ENCODE assay signal across 1 cellular context in the genomic region with DNA sequence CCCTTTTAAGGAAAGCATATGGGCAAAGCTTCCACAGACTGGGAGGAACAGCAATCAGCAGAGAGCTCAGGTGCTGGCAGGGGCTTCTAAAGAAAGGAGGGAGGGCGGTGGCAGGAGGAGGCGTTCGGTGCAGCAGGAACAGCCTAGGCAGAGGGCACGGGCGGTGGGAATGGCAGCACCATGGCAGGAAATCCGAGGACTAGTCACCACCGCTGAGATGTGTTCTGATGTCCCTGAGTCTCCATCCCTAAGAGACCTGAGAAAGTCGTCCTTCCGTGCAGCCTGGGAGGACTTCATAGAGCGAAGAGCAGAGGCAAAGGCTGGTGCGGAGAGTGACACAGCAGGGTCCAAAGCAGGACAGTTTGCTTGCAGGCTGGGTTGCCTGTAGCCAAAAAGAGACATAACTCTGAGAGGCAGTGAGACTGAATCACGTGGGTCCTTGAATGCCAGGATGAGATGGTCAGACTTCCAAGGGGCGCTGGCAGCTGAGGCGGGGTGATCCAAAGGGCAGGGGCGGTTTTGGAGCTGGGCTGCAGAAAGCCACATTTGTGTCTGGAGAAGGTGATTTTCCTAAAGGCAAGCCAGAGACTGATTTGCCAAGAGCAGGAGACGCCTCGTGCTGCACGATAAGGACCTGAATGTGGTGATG.
TF ChIP-seq lines count a peak whose summit lies in the region.

No MANE protein-coding gene starts in this region.

TF ChIP-seq in HepG2, 621 proteins besides CTCF, POLR2A, EP300 and RAD21 (continued from another document and continues in another):
- TF ChIP-seq, protein P1, sequence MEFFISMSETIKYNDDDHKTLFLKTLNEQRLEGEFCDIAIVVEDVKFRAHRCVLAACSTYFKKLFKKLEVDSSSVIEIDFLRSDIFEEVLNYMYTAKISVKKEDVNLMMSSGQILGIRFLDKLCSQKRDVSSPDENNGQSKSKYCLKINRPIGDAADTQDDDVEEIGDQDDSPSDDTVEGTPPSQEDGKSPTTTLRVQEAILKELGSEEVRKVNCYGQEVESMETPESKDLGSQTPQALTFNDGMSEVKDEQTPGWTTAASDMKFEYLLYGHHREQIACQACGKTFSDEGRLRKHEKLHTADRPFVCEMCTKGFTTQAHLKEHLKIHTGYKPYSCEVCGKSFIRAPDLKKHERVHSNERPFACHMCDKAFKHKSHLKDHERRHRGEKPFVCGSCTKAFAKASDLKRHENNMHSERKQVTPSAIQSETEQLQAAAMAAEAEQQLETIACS (CRISPR knock-in tag; IDR thresholded peaks at IDR 0.05), result no peak
- TF ChIP-seq CHD2 (IDR thresholded peaks at IDR 0.05; ENCODE audit: low read depth, low read length), result no peak
- no peak for TF ChIP-seq NFYC (CRISPR knock-in tag; IDR thresholded peaks at IDR 0.05)
- TF ChIP-seq, protein P2, sequence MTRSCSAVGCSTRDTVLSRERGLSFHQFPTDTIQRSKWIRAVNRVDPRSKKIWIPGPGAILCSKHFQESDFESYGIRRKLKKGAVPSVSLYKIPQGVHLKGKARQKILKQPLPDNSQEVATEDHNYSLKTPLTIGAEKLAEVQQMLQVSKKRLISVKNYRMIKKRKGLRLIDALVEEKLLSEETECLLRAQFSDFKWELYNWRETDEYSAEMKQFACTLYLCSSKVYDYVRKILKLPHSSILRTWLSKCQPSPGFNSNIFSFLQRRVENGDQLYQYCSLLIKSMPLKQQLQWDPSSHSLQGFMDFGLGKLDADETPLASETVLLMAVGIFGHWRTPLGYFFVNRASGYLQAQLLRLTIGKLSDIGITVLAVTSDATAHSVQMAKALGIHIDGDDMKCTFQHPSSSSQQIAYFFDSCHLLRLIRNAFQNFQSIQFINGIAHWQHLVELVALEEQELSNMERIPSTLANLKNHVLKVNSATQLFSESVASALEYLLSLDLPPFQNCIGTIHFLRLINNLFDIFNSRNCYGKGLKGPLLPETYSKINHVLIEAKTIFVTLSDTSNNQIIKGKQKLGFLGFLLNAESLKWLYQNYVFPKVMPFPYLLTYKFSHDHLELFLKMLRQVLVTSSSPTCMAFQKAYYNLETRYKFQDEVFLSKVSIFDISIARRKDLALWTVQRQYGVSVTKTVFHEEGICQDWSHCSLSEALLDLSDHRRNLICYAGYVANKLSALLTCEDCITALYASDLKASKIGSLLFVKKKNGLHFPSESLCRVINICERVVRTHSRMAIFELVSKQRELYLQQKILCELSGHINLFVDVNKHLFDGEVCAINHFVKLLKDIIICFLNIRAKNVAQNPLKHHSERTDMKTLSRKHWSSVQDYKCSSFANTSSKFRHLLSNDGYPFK (CRISPR knock-in tag; IDR thresholded peaks at IDR 0.05; ENCODE audit: borderline replicate concordance), result peak; percentile 42; the same call in 1 of the 2 replicates
- no peak for TF ChIP-seq ZFP36 (IDR thresholded peaks at IDR 0.05; ENCODE audit: borderline replicate concordance, low read depth, low read length, partially characterized antibody)
- TF ChIP-seq, protein P3, sequence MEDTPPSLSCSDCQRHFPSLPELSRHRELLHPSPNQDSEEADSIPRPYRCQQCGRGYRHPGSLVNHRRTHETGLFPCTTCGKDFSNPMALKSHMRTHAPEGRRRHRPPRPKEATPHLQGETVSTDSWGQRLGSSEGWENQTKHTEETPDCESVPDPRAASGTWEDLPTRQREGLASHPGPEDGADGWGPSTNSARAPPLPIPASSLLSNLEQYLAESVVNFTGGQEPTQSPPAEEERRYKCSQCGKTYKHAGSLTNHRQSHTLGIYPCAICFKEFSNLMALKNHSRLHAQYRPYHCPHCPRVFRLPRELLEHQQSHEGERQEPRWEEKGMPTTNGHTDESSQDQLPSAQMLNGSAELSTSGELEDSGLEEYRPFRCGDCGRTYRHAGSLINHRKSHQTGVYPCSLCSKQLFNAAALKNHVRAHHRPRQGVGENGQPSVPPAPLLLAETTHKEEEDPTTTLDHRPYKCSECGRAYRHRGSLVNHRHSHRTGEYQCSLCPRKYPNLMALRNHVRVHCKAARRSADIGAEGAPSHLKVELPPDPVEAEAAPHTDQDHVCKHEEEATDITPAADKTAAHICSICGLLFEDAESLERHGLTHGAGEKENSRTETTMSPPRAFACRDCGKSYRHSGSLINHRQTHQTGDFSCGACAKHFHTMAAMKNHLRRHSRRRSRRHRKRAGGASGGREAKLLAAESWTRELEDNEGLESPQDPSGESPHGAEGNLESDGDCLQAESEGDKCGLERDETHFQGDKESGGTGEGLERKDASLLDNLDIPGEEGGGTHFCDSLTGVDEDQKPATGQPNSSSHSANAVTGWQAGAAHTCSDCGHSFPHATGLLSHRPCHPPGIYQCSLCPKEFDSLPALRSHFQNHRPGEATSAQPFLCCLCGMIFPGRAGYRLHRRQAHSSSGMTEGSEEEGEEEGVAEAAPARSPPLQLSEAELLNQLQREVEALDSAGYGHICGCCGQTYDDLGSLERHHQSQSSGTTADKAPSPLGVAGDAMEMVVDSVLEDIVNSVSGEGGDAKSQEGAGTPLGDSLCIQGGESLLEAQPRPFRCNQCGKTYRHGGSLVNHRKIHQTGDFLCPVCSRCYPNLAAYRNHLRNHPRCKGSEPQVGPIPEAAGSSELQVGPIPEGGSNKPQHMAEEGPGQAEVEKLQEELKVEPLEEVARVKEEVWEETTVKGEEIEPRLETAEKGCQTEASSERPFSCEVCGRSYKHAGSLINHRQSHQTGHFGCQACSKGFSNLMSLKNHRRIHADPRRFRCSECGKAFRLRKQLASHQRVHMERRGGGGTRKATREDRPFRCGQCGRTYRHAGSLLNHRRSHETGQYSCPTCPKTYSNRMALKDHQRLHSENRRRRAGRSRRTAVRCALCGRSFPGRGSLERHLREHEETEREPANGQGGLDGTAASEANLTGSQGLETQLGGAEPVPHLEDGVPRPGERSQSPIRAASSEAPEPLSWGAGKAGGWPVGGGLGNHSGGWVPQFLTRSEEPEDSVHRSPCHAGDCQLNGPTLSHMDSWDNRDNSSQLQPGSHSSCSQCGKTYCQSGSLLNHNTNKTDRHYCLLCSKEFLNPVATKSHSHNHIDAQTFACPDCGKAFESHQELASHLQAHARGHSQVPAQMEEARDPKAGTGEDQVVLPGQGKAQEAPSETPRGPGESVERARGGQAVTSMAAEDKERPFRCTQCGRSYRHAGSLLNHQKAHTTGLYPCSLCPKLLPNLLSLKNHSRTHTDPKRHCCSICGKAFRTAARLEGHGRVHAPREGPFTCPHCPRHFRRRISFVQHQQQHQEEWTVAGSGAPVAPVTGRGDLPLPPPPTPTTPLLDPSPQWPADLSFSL (CRISPR knock-in tag; IDR thresholded peaks at IDR 0.05), result no peak
- peak; percentile 86 for TF ChIP-seq ZNF263 (CRISPR knock-in tag; IDR thresholded peaks at IDR 0.05)
- TF ChIP-seq, protein P4, sequence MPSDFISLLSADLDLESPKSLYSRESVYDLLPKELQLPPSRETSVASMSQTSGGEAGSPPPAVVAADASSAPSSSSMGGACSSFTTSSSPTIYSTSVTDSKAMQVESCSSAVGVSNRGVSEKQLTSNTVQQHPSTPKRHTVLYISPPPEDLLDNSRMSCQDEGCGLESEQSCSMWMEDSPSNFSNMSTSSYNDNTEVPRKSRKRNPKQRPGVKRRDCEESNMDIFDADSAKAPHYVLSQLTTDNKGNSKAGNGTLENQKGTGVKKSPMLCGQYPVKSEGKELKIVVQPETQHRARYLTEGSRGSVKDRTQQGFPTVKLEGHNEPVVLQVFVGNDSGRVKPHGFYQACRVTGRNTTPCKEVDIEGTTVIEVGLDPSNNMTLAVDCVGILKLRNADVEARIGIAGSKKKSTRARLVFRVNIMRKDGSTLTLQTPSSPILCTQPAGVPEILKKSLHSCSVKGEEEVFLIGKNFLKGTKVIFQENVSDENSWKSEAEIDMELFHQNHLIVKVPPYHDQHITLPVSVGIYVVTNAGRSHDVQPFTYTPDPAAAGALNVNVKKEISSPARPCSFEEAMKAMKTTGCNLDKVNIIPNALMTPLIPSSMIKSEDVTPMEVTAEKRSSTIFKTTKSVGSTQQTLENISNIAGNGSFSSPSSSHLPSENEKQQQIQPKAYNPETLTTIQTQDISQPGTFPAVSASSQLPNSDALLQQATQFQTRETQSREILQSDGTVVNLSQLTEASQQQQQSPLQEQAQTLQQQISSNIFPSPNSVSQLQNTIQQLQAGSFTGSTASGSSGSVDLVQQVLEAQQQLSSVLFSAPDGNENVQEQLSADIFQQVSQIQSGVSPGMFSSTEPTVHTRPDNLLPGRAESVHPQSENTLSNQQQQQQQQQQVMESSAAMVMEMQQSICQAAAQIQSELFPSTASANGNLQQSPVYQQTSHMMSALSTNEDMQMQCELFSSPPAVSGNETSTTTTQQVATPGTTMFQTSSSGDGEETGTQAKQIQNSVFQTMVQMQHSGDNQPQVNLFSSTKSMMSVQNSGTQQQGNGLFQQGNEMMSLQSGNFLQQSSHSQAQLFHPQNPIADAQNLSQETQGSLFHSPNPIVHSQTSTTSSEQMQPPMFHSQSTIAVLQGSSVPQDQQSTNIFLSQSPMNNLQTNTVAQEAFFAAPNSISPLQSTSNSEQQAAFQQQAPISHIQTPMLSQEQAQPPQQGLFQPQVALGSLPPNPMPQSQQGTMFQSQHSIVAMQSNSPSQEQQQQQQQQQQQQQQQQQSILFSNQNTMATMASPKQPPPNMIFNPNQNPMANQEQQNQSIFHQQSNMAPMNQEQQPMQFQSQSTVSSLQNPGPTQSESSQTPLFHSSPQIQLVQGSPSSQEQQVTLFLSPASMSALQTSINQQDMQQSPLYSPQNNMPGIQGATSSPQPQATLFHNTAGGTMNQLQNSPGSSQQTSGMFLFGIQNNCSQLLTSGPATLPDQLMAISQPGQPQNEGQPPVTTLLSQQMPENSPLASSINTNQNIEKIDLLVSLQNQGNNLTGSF (CRISPR knock-in tag; IDR thresholded peaks at IDR 0.05), result no peak
- TF ChIP-seq, protein P5, sequence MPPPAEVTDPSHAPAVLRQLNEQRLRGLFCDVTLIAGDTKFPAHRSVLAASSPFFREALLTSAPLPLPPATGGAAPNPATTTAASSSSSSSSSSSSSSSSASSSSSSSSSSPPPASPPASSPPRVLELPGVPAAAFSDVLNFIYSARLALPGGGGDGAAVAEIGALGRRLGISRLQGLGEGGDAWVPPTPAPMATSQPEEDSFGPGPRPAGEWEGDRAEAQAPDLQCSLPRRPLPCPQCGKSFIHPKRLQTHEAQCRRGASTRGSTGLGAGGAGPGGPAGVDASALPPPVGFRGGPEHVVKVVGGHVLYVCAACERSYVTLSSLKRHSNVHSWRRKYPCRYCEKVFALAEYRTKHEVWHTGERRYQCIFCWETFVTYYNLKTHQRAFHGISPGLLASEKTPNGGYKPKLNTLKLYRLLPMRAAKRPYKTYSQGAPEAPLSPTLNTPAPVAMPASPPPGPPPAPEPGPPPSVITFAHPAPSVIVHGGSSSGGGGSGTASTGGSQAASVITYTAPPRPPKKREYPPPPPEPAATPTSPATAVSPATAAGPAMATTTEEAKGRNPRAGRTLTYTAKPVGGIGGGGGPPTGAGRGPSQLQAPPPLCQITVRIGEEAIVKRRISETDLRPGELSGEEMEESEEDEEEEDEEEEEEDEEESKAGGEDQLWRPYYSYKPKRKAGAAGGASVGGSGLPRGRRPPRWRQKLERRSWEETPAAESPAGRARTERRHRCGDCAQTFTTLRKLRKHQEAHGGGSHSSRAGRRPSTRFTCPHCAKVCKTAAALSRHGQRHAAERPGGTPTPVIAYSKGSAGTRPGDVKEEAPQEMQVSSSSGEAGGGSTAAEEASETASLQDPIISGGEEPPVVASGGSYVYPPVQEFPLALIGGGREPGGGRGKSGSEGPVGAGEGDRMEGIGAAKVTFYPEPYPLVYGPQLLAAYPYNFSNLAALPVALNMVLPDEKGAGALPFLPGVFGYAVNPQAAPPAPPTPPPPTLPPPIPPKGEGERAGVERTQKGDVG (CRISPR knock-in tag; IDR thresholded peaks at IDR 0.05; ENCODE audit: borderline replicate concordance), result 0 out of 2 replicates have a peak, but pooled peaks have one; percentile 79
- no peak for TF ChIP-seq ZNF430 (CRISPR knock-in tag; IDR thresholded peaks at IDR 0.05)
- no peak for TF ChIP-seq ZNF235 (CRISPR knock-in tag; IDR thresholded peaks at IDR 0.05; ENCODE audit: borderline replicate concordance)
- TF ChIP-seq, protein P6, sequence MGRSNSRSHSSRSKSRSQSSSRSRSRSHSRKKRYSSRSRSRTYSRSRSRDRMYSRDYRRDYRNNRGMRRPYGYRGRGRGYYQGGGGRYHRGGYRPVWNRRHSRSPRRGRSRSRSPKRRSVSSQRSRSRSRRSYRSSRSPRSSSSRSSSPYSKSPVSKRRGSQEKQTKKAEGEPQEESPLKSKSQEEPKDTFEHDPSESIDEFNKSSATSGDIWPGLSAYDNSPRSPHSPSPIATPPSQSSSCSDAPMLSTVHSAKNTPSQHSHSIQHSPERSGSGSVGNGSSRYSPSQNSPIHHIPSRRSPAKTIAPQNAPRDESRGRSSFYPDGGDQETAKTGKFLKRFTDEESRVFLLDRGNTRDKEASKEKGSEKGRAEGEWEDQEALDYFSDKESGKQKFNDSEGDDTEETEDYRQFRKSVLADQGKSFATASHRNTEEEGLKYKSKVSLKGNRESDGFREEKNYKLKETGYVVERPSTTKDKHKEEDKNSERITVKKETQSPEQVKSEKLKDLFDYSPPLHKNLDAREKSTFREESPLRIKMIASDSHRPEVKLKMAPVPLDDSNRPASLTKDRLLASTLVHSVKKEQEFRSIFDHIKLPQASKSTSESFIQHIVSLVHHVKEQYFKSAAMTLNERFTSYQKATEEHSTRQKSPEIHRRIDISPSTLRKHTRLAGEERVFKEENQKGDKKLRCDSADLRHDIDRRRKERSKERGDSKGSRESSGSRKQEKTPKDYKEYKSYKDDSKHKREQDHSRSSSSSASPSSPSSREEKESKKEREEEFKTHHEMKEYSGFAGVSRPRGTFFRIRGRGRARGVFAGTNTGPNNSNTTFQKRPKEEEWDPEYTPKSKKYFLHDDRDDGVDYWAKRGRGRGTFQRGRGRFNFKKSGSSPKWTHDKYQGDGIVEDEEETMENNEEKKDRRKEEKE (IDR thresholded peaks at IDR 0.05), result no peak
- no peak for TF ChIP-seq FOSL2 (CRISPR knock-in tag; IDR thresholded peaks at IDR 0.05)
- TF ChIP-seq ZNF253 (CRISPR knock-in tag; IDR thresholded peaks at IDR 0.05; ENCODE audit: borderline replicate concordance), result no peak
- peak; percentile 36; the same call in 1 of the 2 replicates for TF ChIP-seq MYC (CRISPR knock-in tag; IDR thresholded peaks at IDR 0.05; ENCODE audit: borderline replicate concordance)
- TF ChIP-seq, protein P7, sequence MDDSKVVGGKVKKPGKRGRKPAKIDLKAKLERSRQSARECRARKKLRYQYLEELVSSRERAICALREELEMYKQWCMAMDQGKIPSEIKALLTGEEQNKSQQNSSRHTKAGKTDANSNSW (CRISPR knock-in tag; IDR thresholded peaks at IDR 0.05; ENCODE audit: borderline replicate concordance), result no peak
- no peak for TF ChIP-seq SIN3A (IDR thresholded peaks at IDR 0.05; ENCODE audit: borderline replicate concordance, low read depth, low read length)
- TF ChIP-seq ZNF660 (CRISPR knock-in tag; IDR thresholded peaks at IDR 0.05; ENCODE audit: borderline replicate concordance, low read depth), result no peak
- no peak for TF ChIP-seq FOXA1 (IDR thresholded peaks at IDR 0.05)
- TF ChIP-seq FOXA1 (CRISPR knock-in tag; IDR thresholded peaks at IDR 0.05), result no peak
- TF ChIP-seq, protein P8, sequence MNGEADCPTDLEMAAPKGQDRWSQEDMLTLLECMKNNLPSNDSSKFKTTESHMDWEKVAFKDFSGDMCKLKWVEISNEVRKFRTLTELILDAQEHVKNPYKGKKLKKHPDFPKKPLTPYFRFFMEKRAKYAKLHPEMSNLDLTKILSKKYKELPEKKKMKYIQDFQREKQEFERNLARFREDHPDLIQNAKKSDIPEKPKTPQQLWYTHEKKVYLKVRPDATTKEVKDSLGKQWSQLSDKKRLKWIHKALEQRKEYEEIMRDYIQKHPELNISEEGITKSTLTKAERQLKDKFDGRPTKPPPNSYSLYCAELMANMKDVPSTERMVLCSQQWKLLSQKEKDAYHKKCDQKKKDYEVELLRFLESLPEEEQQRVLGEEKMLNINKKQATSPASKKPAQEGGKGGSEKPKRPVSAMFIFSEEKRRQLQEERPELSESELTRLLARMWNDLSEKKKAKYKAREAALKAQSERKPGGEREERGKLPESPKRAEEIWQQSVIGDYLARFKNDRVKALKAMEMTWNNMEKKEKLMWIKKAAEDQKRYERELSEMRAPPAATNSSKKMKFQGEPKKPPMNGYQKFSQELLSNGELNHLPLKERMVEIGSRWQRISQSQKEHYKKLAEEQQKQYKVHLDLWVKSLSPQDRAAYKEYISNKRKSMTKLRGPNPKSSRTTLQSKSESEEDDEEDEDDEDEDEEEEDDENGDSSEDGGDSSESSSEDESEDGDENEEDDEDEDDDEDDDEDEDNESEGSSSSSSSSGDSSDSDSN (CRISPR knock-in tag; IDR thresholded peaks at IDR 0.05), result peak; percentile 75
- no peak for TF ChIP-seq CENPX (CRISPR knock-in tag; IDR thresholded peaks at IDR 0.05)
- peak; percentile 17; the same call in 1 of the 2 replicates for TF ChIP-seq RXRA (CRISPR knock-in tag; IDR thresholded peaks at IDR 0.05)
